11 cellular contexts compared by ENCODE assay signal in genomic region chr19:8392017-8392591, GRCh38. TPM values are rescaled to one million over a fixed set of nuclear protein-coding genes. Genes with fewer than 3 reads are reported as not detected.
A peak's percentile ranks its signal among the peaks of the same experiment; 100 is the strongest.
DNase-seq lines count a peak whose midpoint lies in the region; ATAC-seq and TF ChIP-seq lines count a peak whose summit lies in the region.
"Had no signal": no experiment of that assay in that cellular context is flagged by ENCODE, and none has a peak within 500 bp of the region (broad histone marks: within the 10 kb centered on the region; RNA-seq: fewer than 3 reads in every experiment).

No MANE protein-coding gene starts in this region.

- POLR2A ChIA-PET in MCF 10A (lab: Yijun Ruan, JAX) = interaction anchor here (0.6 to 1.3 kb wide), 3 partner anchors 28 to 1043 kb away, joined by 3 read pairs; partner anchors contain the start of genes ANGPTL4 and ZNF266

- H3K9me3 ChIP-seq in breast epithelium (no peaks in the 10 kb centered on the region), uterus (no peaks in the 10 kb centered on the region)
- H3K9me3 ChIP-seq: Caco-2 had no signal

- H3K4me1 ChIP-seq in breast epithelium (peaks cover 5 to 40% of the 10 kb centered on the region in 2 donors), uterus (peaks cover 0 to 20% of the 10 kb centered on the region in 2 donors)

- H3K27me3 Mint-ChIP-seq in MCF 10A (ENCODE audit: insufficient read depth, unreplicated experiment) = no peaks in the 10 kb centered on the region
- peaks cover 12% of the 10 kb centered on the region for H3K27me3 Mint-ChIP-seq in endothelial cell (ENCODE audit: unreplicated experiment)
- no peaks in the 10 kb centered on the region for H3K27me3 Mint-ChIP-seq in natural killer cell treated with Interleukin-12 subunit alpha and Interleukin-12 subunit beta and Interleukin-15 and Interleukin-18, amount 100 ng/mL, for 72 hours

- H3K36me3 ChIP-seq in breast epithelium (no peaks in the 10 kb centered on the region), uterus (no peaks in the 10 kb centered on the region)

- H3K27me3 ChIP-seq in breast epithelium (no peaks in the 10 kb centered on the region), uterus (no peaks in the 10 kb centered on the region)

- ATAC-seq in natural killer cell treated with Interleukin-12 subunit alpha and Interleukin-12 subunit beta and Interleukin-15 and Interleukin-18, amount 100 ng/mL, for 72 hours = no peak

- BruUV-seq in MCF 10A (replicated peaks; lab: Mats Ljungman, UMichigan) = no TSS peak

- TF ChIP-seq POLR2A in breast epithelium (IDR thresholded peaks at IDR 0.05) = no peak
- TF ChIP-seq POLR2A in uterus (IDR thresholded peaks at IDR 0.05) = no peak

- no peak for TF ChIP-seq CTCF in breast epithelium (IDR thresholded peaks at IDR 0.05)
- no peak for TF ChIP-seq CTCF in MCF 10A (IDR thresholded peaks at IDR 0.05; ENCODE audit: unreplicated experiment)
- no peak for TF ChIP-seq CTCF in endothelial cell (IDR thresholded peaks at IDR 0.05; ENCODE audit: unreplicated experiment)
- no peak for TF ChIP-seq CTCF in uterus (IDR thresholded peaks at IDR 0.05)

- intact Hi-C loops in breast epithelium (cut with DNase I; ENCODE audit: low total_unique reads) (no loop called here), MCF 10A (cut with micrococcal nuclease) (no loop called here), uterus (cut with DNase I; ENCODE audit: low total_unique reads) (no loop called here)

- CTCF ChIA-PET in MCF 10A (lab: Yijun Ruan, JAX) = interaction anchor here (0.6 to 7.0 kb wide), 5 partner anchors 14 to 1517 kb away, joined by 3 to 72 read pairs (median 5); partner anchors contain the start of gene MARCHF2

- H3K4me3 Mint-ChIP-seq in MCF 10A (ENCODE audit: unreplicated experiment) (no peak overlapping the region), endothelial cell (ENCODE audit: unreplicated experiment) (no peak overlapping the region)
- H3K4me3 Mint-ChIP-seq in natural killer cell treated with Interleukin-12 subunit alpha and Interleukin-12 subunit beta and Interleukin-15 and Interleukin-18, amount 100 ng/mL, for 72 hours = peak overlapping the region; percentile 52

- H3K4me3 ChIP-seq in breast epithelium = peak overlapping the region in 2 of 3 donors; percentile 96 to 98
- no peak overlapping the region for H3K4me3 ChIP-seq in uterus

- H3K36me3 Mint-ChIP-seq in MCF 10A (ENCODE audit: insufficient read depth, unreplicated experiment) = peaks cover 22% of the 10 kb centered on the region
- peaks cover 13% of the 10 kb centered on the region for H3K36me3 Mint-ChIP-seq in endothelial cell (ENCODE audit: low read depth, unreplicated experiment)
- H3K36me3 Mint-ChIP-seq in natural killer cell treated with Interleukin-12 subunit alpha and Interleukin-12 subunit beta and Interleukin-15 and Interleukin-18, amount 100 ng/mL, for 72 hours = no peaks in the 10 kb centered on the region

- H3K27ac Mint-ChIP-seq in MCF 10A (ENCODE audit: low read depth, unreplicated experiment) (no peak overlapping the region), endothelial cell (ENCODE audit: unreplicated experiment) (peak overlapping the region; percentile 61)
- no peak overlapping the region for H3K27ac Mint-ChIP-seq in natural killer cell treated with Interleukin-12 subunit alpha and Interleukin-12 subunit beta and Interleukin-15 and Interleukin-18, amount 100 ng/mL, for 72 hours

- H3K9me3 Mint-ChIP-seq in MCF 10A (ENCODE audit: unreplicated experiment) = no peaks in the 10 kb centered on the region
- no peaks in the 10 kb centered on the region for H3K9me3 Mint-ChIP-seq in endothelial cell (ENCODE audit: unreplicated experiment)
- no peaks in the 10 kb centered on the region for H3K9me3 Mint-ChIP-seq in natural killer cell treated with Interleukin-12 subunit alpha and Interleukin-12 subunit beta and Interleukin-15 and Interleukin-18, amount 100 ng/mL, for 72 hours

- DNase-seq in breast epithelium (ENCODE audit: low spot score in 2 of 2) = no peak
- no peak for DNase-seq in MCF 10A (ENCODE audit: unreplicated experiment)
- DNase-seq in endothelial cell (ENCODE audit: low spot score) = no peak
- DNase-seq in natural killer cell treated with Interleukin-12 subunit alpha and Interleukin-12 subunit beta and Interleukin-15 and Interleukin-18, amount 100 ng/mL, for 72 hours (ENCODE audit: low spot score) = no peak
- DNase-seq in uterus = no peak
- no peak for DNase-seq in NCI-H2029 (lab: John Stamatoyannopoulos, UW)
- no peak for DNase-seq in inferior parietal cortex (ENCODE audit: extremely low spot score)
- no peak for DNase-seq in activated CD8-positive, alpha-beta memory T cell treated with anti-CD3 and anti-CD28 coated beads for 24 hours
- DNase-seq: Caco-2; effector memory CD4-positive, alpha-beta T cell; KG1 had no signal

- H3K27ac ChIP-seq in breast epithelium (peak overlapping the region; percentile 100), uterus (peak overlapping the region; percentile 100)

- H3K4me1 Mint-ChIP-seq in MCF 10A (ENCODE audit: insufficient read depth, unreplicated experiment) = peaks cover 25% of the 10 kb centered on the region
- peaks cover 45% of the 10 kb centered on the region for H3K4me1 Mint-ChIP-seq in endothelial cell (ENCODE audit: unreplicated experiment)
- H3K4me1 Mint-ChIP-seq in natural killer cell treated with Interleukin-12 subunit alpha and Interleukin-12 subunit beta and Interleukin-15 and Interleukin-18, amount 100 ng/mL, for 72 hours (ENCODE audit: low read depth in 2 of 2) = peaks cover 16 to 30% of the 10 kb centered on the region in 2 donors

RNA-seq across cellular contexts. Expression of gene RAB11B, which starts 1.9 kb away (rescaled TPM):
- 10 to 100 TPM; 39.5 to 57.7 (median 41.3) TPM for total RNA-seq in breast epithelium
- total RNA-seq in MCF 10A (2022) = 67.2 and 73.3 TPM in 2 replicates
- total RNA-seq in endothelial cell (ENCODE audit: unreplicated experiment) = 130 TPM
- 100 to 1,000 TPM; 102 to 105 TPM for total RNA-seq in natural killer cell treated with Interleukin-12 subunit alpha and Interleukin-12 subunit beta and Interleukin-15 and Interleukin-18, amount 100 ng/mL, for 72 hours
- total RNA-seq in uterus = 10 to 100 TPM; 17.4 to 95.8 (median 60.1) TPM

RNA-seq across cellular contexts. Expression of gene MARCHF2, which starts 21.0 kb away (rescaled TPM):
- 100 to 1,000 TPM; 126 to 224 (median 132) TPM for total RNA-seq in breast epithelium
- 8.3 and 11.5 TPM in 2 replicates for total RNA-seq in MCF 10A (2022)
- total RNA-seq in endothelial cell (ENCODE audit: unreplicated experiment) = 58.2 TPM
- total RNA-seq in natural killer cell treated with Interleukin-12 subunit alpha and Interleukin-12 subunit beta and Interleukin-15 and Interleukin-18, amount 100 ng/mL, for 72 hours = 10 to 100 TPM; 13.7 to 17.0 TPM
- 100 to 1,000 TPM in 1 of 4 donors, 10 to 100 TPM in 3; 44.1 to 161 (median 62.8) TPM for total RNA-seq in uterus

RNA-seq across cellular contexts. Expression of gene ANGPTL4, which starts 28.1 kb away (rescaled TPM):
- total RNA-seq in breast epithelium (100 to 1,000 TPM in 2 of 3 donors, 10 to 100 TPM in 1; 90.9 to 186 (median 118) TPM), MCF 10A (2022) (12.6 and 32.8 TPM in 2 replicates), endothelial cell (ENCODE audit: unreplicated experiment) (14.3 TPM), uterus (10 to 100 TPM in 3 of 4 donors, under 1 TPM in 1; 0.76 to 21.2 (median 13.5) TPM)
- 1 to 10 TPM in 1 of 2 donors, not detected in 1; 1.8 TPM for total RNA-seq in natural killer cell treated with Interleukin-12 subunit alpha and Interleukin-12 subunit beta and Interleukin-15 and Interleukin-18, amount 100 ng/mL, for 72 hours

RNA-seq across cellular contexts. Expression of gene KANK3, which starts 49.0 kb away (rescaled TPM):
- total RNA-seq in breast epithelium (10 to 100 TPM in 1 of 3 donors, 1 to 10 TPM in 2; 5.6 to 26.2 (median 7.8) TPM), MCF 10A (2022) (0.79 and 1.2 TPM in 2 replicates), endothelial cell (ENCODE audit: unreplicated experiment) (109 TPM), uterus (10 to 100 TPM in 3 of 4 donors, 1 to 10 TPM in 1; 4.1 to 36.6 (median 24.8) TPM)
- 1 to 10 TPM; 1.5 to 4.4 TPM for total RNA-seq in natural killer cell treated with Interleukin-12 subunit alpha and Interleukin-12 subunit beta and Interleukin-15 and Interleukin-18, amount 100 ng/mL, for 72 hours

RNA-seq across cellular contexts. Expression of gene HNRNPM, which starts 52.7 kb away (rescaled TPM):
- 100 to 1,000 TPM in 2 of 3 donors, 10 to 100 TPM in 1; 84.8 to 153 (median 116) TPM for total RNA-seq in breast epithelium
- 149 and 161 TPM in 2 replicates for total RNA-seq in MCF 10A (2022)
- 223 TPM for total RNA-seq in endothelial cell (ENCODE audit: unreplicated experiment)
- 100 to 1,000 TPM; 259 to 373 TPM for total RNA-seq in natural killer cell treated with Interleukin-12 subunit alpha and Interleukin-12 subunit beta and Interleukin-15 and Interleukin-18, amount 100 ng/mL, for 72 hours
- 100 to 1,000 TPM in 2 of 4 donors, 10 to 100 TPM in 2; 50.3 to 186 (median 98.5) TPM for total RNA-seq in uterus

Comparison
In these comparisons a context has a peak if more than half of its experiments do, and no peak if none do; other contexts are left out.
1. H3K4me3 ChIP-seq: peak in breast epithelium (2 of 3); none in uterus (0 of 2).